Comparison of ENCODE assay signal across 18 cellular contexts in genomic region chrX:9821581-9821980, GRCh38. TPM values are rescaled to one million over a fixed set of nuclear protein-coding genes. Genes with fewer than 3 reads are reported as not detected.
A peak's percentile ranks its signal among the peaks of the same experiment; 100 is the strongest.
DNase-seq lines count a peak whose midpoint lies in the region; TF ChIP-seq lines count a peak whose summit lies in the region.
"Had no signal": no experiment of that assay in that cellular context is flagged by ENCODE, and none has a peak within 500 bp of the region (broad histone marks: within the 10 kb centered on the region; RNA-seq: fewer than 3 reads in every experiment).

No MANE protein-coding gene starts in this region.

- no peak overlapping the region for H2AFZ ChIP-seq in OCI-LY3 (ENCODE audit: low read depth, low read length)
- H2AFZ ChIP-seq: GM23248 had no signal

- H3K4me3 Mint-ChIP-seq in Caco-2 (ENCODE audit: unreplicated experiment) = no peak overlapping the region
- H3K4me3 Mint-ChIP-seq: CD4-positive, CD25-positive, alpha-beta regulatory T cell; HFFc6; IgD-negative memory B cell had no signal

- H3K27ac ChIP-seq in HUES48 (ENCODE audit: low read depth, low read length) (peak overlapping the region; percentile 44), OCI-LY3 (ENCODE audit: low read length) (no peak overlapping the region), iPS-20b (ENCODE audit: low read length) (no peak overlapping the region)
- H3K27ac ChIP-seq: BLaER1, GM23248 had no signal

- POLR2A ChIA-PET in Caco-2 (lab: Charles Lee) = no interaction called here

- intact Hi-C loops in Caco-2 (cut with micrococcal nuclease; ENCODE audit: unreplicated experiment) = no loop called here

- H3K4me2 ChIP-seq in OCI-LY3 (ENCODE audit: low read length) = peak overlapping the region; percentile 29
- H3K4me2 ChIP-seq: BLaER1 had no signal

- peak overlapping the region; percentile 68 for H3K27ac Mint-ChIP-seq in Caco-2 (ENCODE audit: unreplicated experiment)
- H3K27ac Mint-ChIP-seq: HFFc6, IgD-negative memory B cell had no signal

- H3K27me3 Mint-ChIP-seq in Caco-2 (ENCODE audit: insufficient read depth, unreplicated experiment) = no peaks in the 10 kb centered on the region

- H3K9me3 ChIP-seq in Caco-2 (no peaks in the 10 kb centered on the region), HUES48 (ENCODE audit: control insufficient read depth, insufficient read depth, low read length) (no peaks in the 10 kb centered on the region), OCI-LY3 (ENCODE audit: insufficient read depth, low read length) (no peaks in the 10 kb centered on the region), iPS-20b (ENCODE audit: insufficient read depth, low read depth, low read length) (no peaks in the 10 kb centered on the region)
- H3K9me3 ChIP-seq: BLaER1 had no signal

- DNase-seq in Caco-2 (no peak), ecto neural progenitor cell (ENCODE audit: low spot score) (no peak), NCI-H748 (lab: John Stamatoyannopoulos, UW; ENCODE audit: unreplicated experiment) (no peak), NCI-H2081 (lab: John Stamatoyannopoulos, UW) (no peak)
- DNase-seq: 8988T; AML-193; CD4-positive, CD25-positive, alpha-beta regulatory T cell; DMS79; GM23248; HCEC 1CT; HFFc6; KG1 had no signal

- no peak overlapping the region for H3K4me3 ChIP-seq in Caco-2 (ENCODE audit: low read depth, low read length)
- H3K4me3 ChIP-seq in HUES48 (ENCODE audit: low read depth, low read length) = no peak overlapping the region
- no peak overlapping the region for H3K4me3 ChIP-seq in OCI-LY3 (ENCODE audit: low read length)
- H3K4me3 ChIP-seq in iPS-20b (ENCODE audit: low read length) = peak overlapping the region; percentile 29; the same call in 1 of the 2 replicates
- H3K4me3 ChIP-seq: BLaER1, GM12878, GM23248 had no signal

- peaks cover 16% of the 10 kb centered on the region for H3K36me3 Mint-ChIP-seq in Caco-2 (ENCODE audit: insufficient read depth, unreplicated experiment)
- H3K36me3 Mint-ChIP-seq: CD4-positive, CD25-positive, alpha-beta regulatory T cell had no signal

- H4K20me1 ChIP-seq in OCI-LY3 (ENCODE audit: insufficient read depth, low read length) = no peaks in the 10 kb centered on the region
- H4K20me1 ChIP-seq: BLaER1 had no signal

- H3K4me1 ChIP-seq in Caco-2 = no peaks in the 10 kb centered on the region
- peaks cover 41% of the 10 kb centered on the region for H3K4me1 ChIP-seq in HUES48 (ENCODE audit: control insufficient read depth, insufficient read depth, low read length)
- H3K4me1 ChIP-seq in OCI-LY3 (ENCODE audit: low read length) = peaks cover 7% of the 10 kb centered on the region
- peaks cover 19% of the 10 kb centered on the region for H3K4me1 ChIP-seq in iPS-20b (ENCODE audit: insufficient read depth, low read length)

- CTCF ChIA-PET in Caco-2 (lab: Charles Lee) = no interaction called here

- H3K79me2 ChIP-seq in OCI-LY3 (ENCODE audit: low read length) = no peaks in the 10 kb centered on the region

- H3K27me3 ChIP-seq in Caco-2 (replicated peaks; ENCODE audit: control insufficient read depth, insufficient read depth, low read length) (no peaks in the 10 kb centered on the region), HUES48 (ENCODE audit: control insufficient read depth, insufficient read depth, low read length) (no peaks in the 10 kb centered on the region), OCI-LY3 (ENCODE audit: low read depth, low read length) (peaks cover 22% of the 10 kb centered on the region), iPS-20b (ENCODE audit: insufficient read depth, low read length) (no peaks in the 10 kb centered on the region)
- H3K27me3 ChIP-seq: BLaER1 had no signal

- H3K9ac ChIP-seq in HUES48 (ENCODE audit: low read depth, low read length) (no peak overlapping the region; the same call in 1 of the 2 replicates), OCI-LY3 (ENCODE audit: low read length) (no peak overlapping the region), iPS-20b (ENCODE audit: low read depth, low read length) (peak overlapping the region; percentile 66; the same call in 1 of the 2 replicates)
- H3K9ac ChIP-seq: BLaER1, GM23248 had no signal

- BruUV-seq in Caco-2 (replicated peaks; lab: Mats Ljungman, UMichigan) = no TSS peak

- H3K36me3 ChIP-seq in Caco-2 (ENCODE audit: control insufficient read depth, insufficient read depth, low read length) (no peaks in the 10 kb centered on the region), HUES48 (ENCODE audit: control insufficient read depth, insufficient read depth, low read length) (no peaks in the 10 kb centered on the region), OCI-LY3 (replicated peaks; ENCODE audit: low read depth, low read length) (no peaks in the 10 kb centered on the region), iPS-20b (ENCODE audit: insufficient read depth, low read depth, low read length) (no peaks in the 10 kb centered on the region)
- H3K36me3 ChIP-seq: BLaER1 had no signal

- no peak for TF ChIP-seq CTCF in Caco-2 (IDR thresholded peaks at IDR 0.05; ENCODE audit: insufficient read depth in 1 of 2, low read depth in 1 of 2, low read length in 1 of 2, severe bottlenecking in 1 of 2, unreplicated experiment in 1 of 2)
- TF ChIP-seq CTCF in OCI-LY3 (IDR thresholded peaks at IDR 0.05; ENCODE audit: low read depth, low read length) = no peak

- H3K4me1 Mint-ChIP-seq in Caco-2 (ENCODE audit: low read depth, unreplicated experiment) = no peaks in the 10 kb centered on the region
- H3K4me1 Mint-ChIP-seq: CD4-positive, CD25-positive, alpha-beta regulatory T cell; IgD-negative memory B cell had no signal

- no peaks in the 10 kb centered on the region for H3K9me3 Mint-ChIP-seq in Caco-2 (ENCODE audit: unreplicated experiment)
- H3K9me3 Mint-ChIP-seq: HFFc6 had no signal

RNA-seq across cellular contexts. Expression of gene SHROOM2, which starts 35.4 kb away (rescaled TPM):
- total RNA-seq in Caco-2 (2022) = 12.7 and 14.2 TPM in 2 replicates

RNA-seq across cellular contexts. Expression of gene GPR143, which starts 55.9 kb away (rescaled TPM):
- 4.6 and 8.0 TPM in 2 replicates for total RNA-seq in Caco-2 (2022)
- total RNA-seq: CD4-positive, CD25-positive, alpha-beta regulatory T cell; GM23248; HFFc6 had no signal
